ENCODE assay signal across 8 cellular contexts in the genomic region with DNA sequence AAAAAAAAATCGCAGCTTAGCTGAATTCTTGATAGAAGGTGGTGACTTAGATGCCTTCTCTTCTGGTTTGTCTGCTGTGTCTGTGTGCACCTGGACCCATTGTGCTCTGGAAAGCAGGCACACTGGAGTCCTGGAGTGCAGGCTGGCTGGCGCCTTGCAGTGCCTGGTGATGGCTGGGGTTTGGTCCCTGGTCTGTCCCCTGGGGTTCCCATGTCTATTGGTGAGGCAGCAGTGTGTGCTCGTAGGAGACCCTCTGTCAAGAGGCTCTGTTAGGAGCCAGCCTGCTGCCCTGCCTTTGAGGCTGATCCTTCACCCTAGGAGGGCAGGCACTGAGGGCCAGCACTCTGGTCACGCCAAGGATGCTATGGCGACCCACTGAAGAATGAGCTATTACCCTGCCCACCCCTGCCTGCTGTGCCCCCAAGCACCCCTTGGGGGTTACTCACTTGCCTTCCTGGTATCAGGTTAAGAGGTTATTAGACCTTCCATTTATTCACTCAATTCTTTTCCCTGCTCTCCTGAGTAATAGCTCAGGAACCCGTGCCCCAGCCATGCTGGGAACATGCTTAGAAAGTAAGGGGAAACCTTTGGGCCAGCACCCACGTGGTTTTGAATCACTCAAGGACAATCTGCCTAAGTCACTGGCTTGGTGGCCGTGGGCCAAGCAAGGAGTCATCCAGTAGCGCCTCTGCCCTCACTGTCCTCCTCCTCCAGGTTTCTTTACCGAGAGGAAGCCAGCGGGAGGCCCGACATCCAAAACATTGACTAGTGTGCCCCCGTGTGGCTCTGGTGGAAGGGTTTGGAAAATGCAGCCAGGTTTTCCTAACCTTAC.
DNase-seq lines count a peak whose midpoint lies in the region; ATAC-seq and TF ChIP-seq lines count a peak whose summit lies in the region.

No MANE protein-coding gene starts in this region.

- peak overlapping the region; percentile 8 for H3K4me2 ChIP-seq in skeletal muscle satellite cell (ENCODE audit: low read length)

- H3K27me3 ChIP-seq in brain microvascular endothelial cell (replicated peaks) (no peaks in the 10 kb centered on the region), skeletal muscle satellite cell (ENCODE audit: control insufficient read depth, insufficient read depth, low read length) (no peaks in the 10 kb centered on the region)

- peak; percentile 84 for DNase-seq in COLO668 (lab: John Stamatoyannopoulos, UW; ENCODE audit: unreplicated experiment)
- peak; percentile 97 for DNase-seq in H4 (ENCODE audit: low spot score)
- DNase-seq in NCI-H146 treated with DMSO at 0.1 percent for 48 hours (lab: John Stamatoyannopoulos, UW; ENCODE audit: unreplicated experiment): peak; percentile 82
- DNase-seq in T follicular helper cell (ENCODE audit: low read depth): peak; percentile 16
- DNase-seq in brain microvascular endothelial cell: peak; percentile 98
- peak; percentile 89 for DNase-seq in iPS-NIHi7 (ENCODE audit: extremely low spot score)

- H3K36me3 ChIP-seq in brain microvascular endothelial cell (replicated peaks) (no peaks in the 10 kb centered on the region), skeletal muscle satellite cell (ENCODE audit: insufficient read depth, low read length) (no peaks in the 10 kb centered on the region)

- in situ Hi-C loops in brain microvascular endothelial cell (cut with HindIII; ENCODE audit: low pct_ligation_motif_present, low sequenced_read_pairs): loop anchor here (25.0 kb wide), 1 partner anchor 299 kb away; no protein-coding TSS in a partner anchor

- peak; percentile 85 for TF ChIP-seq CTCF in brain microvascular endothelial cell (IDR thresholded peaks at IDR 0.05; ENCODE audit: low read depth, low read length, missing control alignments)

- ATAC-seq in GM19452 (IDR thresholded peaks at IDR 0.05; ENCODE audit: unreplicated experiment): no peak

- peaks cover 32% of the 10 kb centered on the region for H3K4me1 ChIP-seq in skeletal muscle satellite cell (ENCODE audit: control insufficient read depth, insufficient read depth, low read length)

- H3K4me3 ChIP-seq in brain microvascular endothelial cell (ENCODE audit: low read depth, low read length) (no peak overlapping the region), skeletal muscle satellite cell (ENCODE audit: low read length) (no peak overlapping the region)

- H3K27ac ChIP-seq in brain microvascular endothelial cell: no peak overlapping the region

- H3K9me3 ChIP-seq in skeletal muscle satellite cell (replicated peaks; ENCODE audit: low read length): no peaks in the 10 kb centered on the region

- no peak overlapping the region for H3K9ac ChIP-seq in skeletal muscle satellite cell (ENCODE audit: low read depth, low read length)

Comparison
In these comparisons a context has a peak if more than half of its experiments do, and no peak if none do; other contexts are left out.
1. DNase-seq: peak in every context shown above with its lines; median percentile 98 in brain microvascular endothelial cell; 97 in H4; 89 in iPS-NIHi7; 84 in COLO668; 82 in NCI-H146 treated with DMSO at 0.1 percent for 48 hours; 16 in T follicular helper cell.